8 cellular contexts compared by ENCODE assay signal in genomic region chr11:2420502-2421225, GRCh38. TPM values are rescaled to one million over a fixed set of nuclear protein-coding genes. Genes with fewer than 3 reads are reported as not detected.
DNase-seq lines count a peak whose midpoint lies in the region; TF ChIP-seq lines count a peak whose summit lies in the region.

No MANE protein-coding gene starts in this region.

- DNase-seq in AG10803 (ENCODE audit: low read depth) (peak; percentile 55), GM20000 (ENCODE audit: low spot score) (peak; percentile 96), NCI-H1105 (lab: John Stamatoyannopoulos, UW) (peak; percentile 78), T follicular helper cell (ENCODE audit: low read depth) (peak; percentile 58), adipocyte (ENCODE audit: low read depth) (peak; percentile 92), left ventricle myocardium inferior (peak; percentile 69), renal cortical epithelial cell (ENCODE audit: low read depth) (peak; percentile 18), NCI-H187 (lab: John Stamatoyannopoulos, UW) (no peak)

- no peak overlapping the region for H3K4me3 ChIP-seq in AG10803 (ENCODE audit: low read length)
- H3K4me3 ChIP-seq in adipocyte (ENCODE audit: low read length): no peak overlapping the region
- peak overlapping the region; percentile 33 for H3K4me3 ChIP-seq in left ventricle myocardium inferior

- H3K36me3 ChIP-seq in adipocyte (ENCODE audit: control insufficient read depth, insufficient read depth, low read length, severe bottlenecking) (no peaks in the 10 kb centered on the region), left ventricle myocardium inferior (no peaks in the 10 kb centered on the region)

- TF ChIP-seq CTCF in AG10803 (conservative IDR thresholded peaks at IDR 0.05; ENCODE audit: low read length): peak; percentile 81
- peak; percentile 87 for TF ChIP-seq CTCF in GM20000 (IDR thresholded peaks at IDR 0.05; ENCODE audit: extremely low read depth, missing control alignments)
- peak; percentile 95 for TF ChIP-seq CTCF in left ventricle myocardium inferior (IDR thresholded peaks at IDR 0.05; ENCODE audit: borderline replicate concordance)

- intact Hi-C loops in left ventricle myocardium inferior (cut with micrococcal nuclease): loop anchor here (5.0 to 10.0 kb wide), 2 partner anchors 113 to 464 kb away; partner anchors contain the start of gene CDKN1C

- H3K4me1 ChIP-seq in adipocyte (ENCODE audit: control insufficient read depth, insufficient read depth, low read length): no peaks in the 10 kb centered on the region
- H3K4me1 ChIP-seq in left ventricle myocardium inferior: peaks cover 13% of the 10 kb centered on the region

- H3K9ac ChIP-seq in adipocyte (ENCODE audit: low read length): no peak overlapping the region

- no peak overlapping the region for H3K27ac ChIP-seq in left ventricle myocardium inferior (replicated peaks)

- H3K9me3 ChIP-seq in adipocyte (ENCODE audit: control insufficient read depth, low read length) (no peaks in the 10 kb centered on the region), left ventricle myocardium inferior (replicated peaks) (no peaks in the 10 kb centered on the region)

- peaks cover 30% of the 10 kb centered on the region for H3K27me3 ChIP-seq in adipocyte (replicated peaks; ENCODE audit: control insufficient read depth, insufficient read depth, low read length)
- peaks cover 34% of the 10 kb centered on the region for H3K27me3 ChIP-seq in left ventricle myocardium inferior (ENCODE audit: low read depth)

RNA-seq across cellular contexts. Expression of gene TSSC4, which starts 20.1 kb away (rescaled TPM):
- total RNA-seq in left ventricle myocardium inferior (31.7 TPM), renal cortical epithelial cell (46.1 and 73.3 TPM in 2 replicates)

RNA-seq across cellular contexts. Expression of gene TRPM5, which starts 23.6 kb away (rescaled TPM):
- total RNA-seq in left ventricle myocardium inferior: not detected
- total RNA-seq in renal cortical epithelial cell: 0.05 TPM in 1 of 2 replicates, not detected in the other

RNA-seq across cellular contexts. Expression of gene KCNQ1, which starts 24.1 kb away (rescaled TPM):
- total RNA-seq in left ventricle myocardium inferior: 41.8 TPM
- total RNA-seq in renal cortical epithelial cell: 0.35 and 1.1 TPM in 2 replicates

RNA-seq across cellular contexts. Expression of gene CD81, which starts 43.6 kb away (rescaled TPM):
- total RNA-seq in left ventricle myocardium inferior (412 TPM), renal cortical epithelial cell (131 and 666 TPM in 2 replicates)

Comparison
In these comparisons a context has a peak if more than half of its experiments do, and no peak if none do; other contexts are left out.
1. DNase-seq: peak in AG10803 (single experiment), GM20000 (single experiment), NCI-H1105 (single experiment), T follicular helper cell (single experiment), adipocyte (single experiment), left ventricle myocardium inferior (single experiment) and renal cortical epithelial cell (single experiment); none in NCI-H187 (0 of 2).
2. RNA of gene KCNQ1, which starts 24.1 kb away (total RNA-seq): 41.8 TPM in left ventricle myocardium inferior (single experiment); 0.35 to 1.1 TPM in renal cortical epithelial cell; every median in the first group is over 10 times any median in the second.
3. Peak in every context shown above with its lines, with median percentiles within 50 percentile points of each other: CTCF ChIP-seq.